ENCODE assay signal across 11 cellular contexts in genomic region chr3:129002573-129003569, GRCh38. TPM values are rescaled to one million over a fixed set of nuclear protein-coding genes. Genes with fewer than 3 reads are reported as not detected.
DNase-seq lines count a peak whose midpoint lies in the region; ATAC-seq and TF ChIP-seq lines count a peak whose summit lies in the region.
"Had no signal": no experiment of that assay in that cellular context is flagged by ENCODE, and none has a peak within 500 bp of the region (broad histone marks: within the 10 kb centered on the region; RNA-seq: fewer than 3 reads in every experiment).

No MANE protein-coding gene starts in this region.

- H3K27ac Mint-ChIP-seq in activated CD4-positive, alpha-beta T cell treated with anti-CD3 and anti-CD28 coated beads, Interleukin-2, amount 10 ng/mL, durations not matched to agents 7 days and 5 days: peak overlapping the region; percentile 57
- no peak overlapping the region for H3K27ac Mint-ChIP-seq in activated CD8-positive, alpha-beta T cell treated with anti-CD3 and anti-CD28 coated beads, Interleukin-2, amount 10 ng/mL, durations not matched to agents 7 days and 5 days

- intact Hi-C loops in left colon (cut with DNase I, micrococcal nuclease): no loop called here

- ATAC-seq in activated CD8-positive, alpha-beta T cell treated with anti-CD3 and anti-CD28 coated beads, Interleukin-2, amount 10 ng/mL, durations not matched to agents 7 days and 5 days: no peak
- ATAC-seq in left colon (peak; percentile 18), GM19324 (IDR thresholded peaks at IDR 0.05; ENCODE audit: low FRiP score, unreplicated experiment) (no peak)

- H3K27ac ChIP-seq in stomach smooth muscle (ENCODE audit: low read length) (no peak overlapping the region), brain microvascular endothelial cell (no peak overlapping the region)
- H3K27ac ChIP-seq: pancreas had no signal

- H3K36me3 ChIP-seq in stomach smooth muscle (ENCODE audit: control insufficient read depth in 2 of 2, insufficient read depth in 2 of 2, low read length in 2 of 2): no peaks in the 10 kb centered on the region
- no peaks in the 10 kb centered on the region for H3K36me3 ChIP-seq in brain microvascular endothelial cell (replicated peaks)
- H3K36me3 ChIP-seq: pancreas had no signal

- H3K9ac ChIP-seq in stomach smooth muscle (ENCODE audit: low read length in 2 of 2): peak overlapping the region in 1 of 2 donors; percentile 48

- peaks cover 56% of the 10 kb centered on the region for H3K4me1 Mint-ChIP-seq in activated CD4-positive, alpha-beta T cell treated with anti-CD3 and anti-CD28 coated beads, Interleukin-2, amount 10 ng/mL, durations not matched to agents 7 days and 5 days
- peaks cover 53% of the 10 kb centered on the region for H3K4me1 Mint-ChIP-seq in activated CD8-positive, alpha-beta T cell treated with anti-CD3 and anti-CD28 coated beads, Interleukin-2, amount 10 ng/mL, durations not matched to agents 7 days and 5 days (ENCODE audit: low read depth)

- H3K27me3 ChIP-seq in stomach smooth muscle (ENCODE audit: control insufficient read depth in 1 of 2, insufficient read depth in 2 of 2, low read length in 2 of 2) (peaks cover 23 to 43% of the 10 kb centered on the region in 2 donors), brain microvascular endothelial cell (replicated peaks) (peaks cover 63% of the 10 kb centered on the region)

- H3K27me3 Mint-ChIP-seq in activated CD4-positive, alpha-beta T cell treated with anti-CD3 and anti-CD28 coated beads, Interleukin-2, amount 10 ng/mL, durations not matched to agents 7 days and 5 days: peaks cover 50% of the 10 kb centered on the region
- peaks cover 41% of the 10 kb centered on the region for H3K27me3 Mint-ChIP-seq in activated CD8-positive, alpha-beta T cell treated with anti-CD3 and anti-CD28 coated beads, Interleukin-2, amount 10 ng/mL, durations not matched to agents 7 days and 5 days (ENCODE audit: low read depth)

- H3K9me3 ChIP-seq in stomach smooth muscle (ENCODE audit: control insufficient read depth in 2 of 2, low read length in 2 of 2): no peaks in the 10 kb centered on the region
- H3K9me3 ChIP-seq: pancreas had no signal

- no peak for DNase-seq in activated CD4-positive, alpha-beta T cell treated with anti-CD3 and anti-CD28 coated beads, Interleukin-2, amount 10 ng/mL, durations not matched to agents 7 days and 5 days
- DNase-seq in activated CD4-positive, alpha-beta T cell treated with anti-CD3 and anti-CD28 coated beads, Interleukin-2, amount 50 U/mL, for 48 hours: no peak
- DNase-seq in activated CD8-positive, alpha-beta T cell treated with anti-CD3 and anti-CD28 coated beads, Interleukin-2, amount 10 ng/mL, durations not matched to agents 7 days and 5 days: no peak
- DNase-seq in left colon (no peak), brain microvascular endothelial cell (no peak), anterior cingulate cortex (lab: John Stamatoyannopoulos, UW) (no peak)
- DNase-seq: MV-4-11 had no signal

- in situ Hi-C loops in brain microvascular endothelial cell (cut with HindIII; ENCODE audit: low pct_ligation_motif_present, low sequenced_read_pairs): no loop called here

- POLR2A ChIA-PET in activated CD4-positive, alpha-beta T cell treated with anti-CD3 and anti-CD28 coated beads, Interleukin-2, amount 10 ng/mL, durations not matched to agents 7 days and 5 days (lab: Charles Lee): interaction anchor here (0.7 kb wide), 1 partner anchor 111 kb away, joined by 3 read pairs; no protein-coding TSS in a partner anchor
- POLR2A ChIA-PET in activated CD8-positive, alpha-beta T cell treated with anti-CD3 and anti-CD28 coated beads, Interleukin-2, amount 10 ng/mL, durations not matched to agents 7 days and 5 days (lab: Charles Lee): interaction anchor here (0.7 to 5.0 kb wide), 3 partner anchors 13 to 124 kb away, joined by 4 to 44 read pairs (median 8); partner anchors contain the start of gene ACAD9

- no peaks in the 10 kb centered on the region for H3K36me3 Mint-ChIP-seq in activated CD4-positive, alpha-beta T cell treated with anti-CD3 and anti-CD28 coated beads, Interleukin-2, amount 10 ng/mL, durations not matched to agents 7 days and 5 days (ENCODE audit: low read depth)
- no peaks in the 10 kb centered on the region for H3K36me3 Mint-ChIP-seq in activated CD8-positive, alpha-beta T cell treated with anti-CD3 and anti-CD28 coated beads, Interleukin-2, amount 10 ng/mL, durations not matched to agents 7 days and 5 days (ENCODE audit: low read depth)

- TF ChIP-seq CTCF in brain microvascular endothelial cell (IDR thresholded peaks at IDR 0.05; ENCODE audit: low read depth, low read length, missing control alignments): no peak

- H3K4me3 Mint-ChIP-seq in activated CD4-positive, alpha-beta T cell treated with anti-CD3 and anti-CD28 coated beads, Interleukin-2, amount 10 ng/mL, durations not matched to agents 7 days and 5 days: peak overlapping the region; percentile 55
- peak overlapping the region; percentile 67 for H3K4me3 Mint-ChIP-seq in activated CD8-positive, alpha-beta T cell treated with anti-CD3 and anti-CD28 coated beads, Interleukin-2, amount 10 ng/mL, durations not matched to agents 7 days and 5 days

- no peaks in the 10 kb centered on the region for H3K9me3 Mint-ChIP-seq in activated CD4-positive, alpha-beta T cell treated with anti-CD3 and anti-CD28 coated beads, Interleukin-2, amount 10 ng/mL, durations not matched to agents 7 days and 5 days
- H3K9me3 Mint-ChIP-seq in activated CD8-positive, alpha-beta T cell treated with anti-CD3 and anti-CD28 coated beads, Interleukin-2, amount 10 ng/mL, durations not matched to agents 7 days and 5 days (ENCODE audit: insufficient read depth): no peaks in the 10 kb centered on the region

- H3K4me1 ChIP-seq in stomach smooth muscle (ENCODE audit: control insufficient read depth, insufficient read depth, low read length): peaks cover 50% of the 10 kb centered on the region

- CTCF ChIA-PET in activated CD4-positive, alpha-beta T cell treated with anti-CD3 and anti-CD28 coated beads, Interleukin-2, amount 10 ng/mL, durations not matched to agents 7 days and 5 days (lab: Charles Lee): interaction anchor here (0.7 to 3.9 kb wide), 10 partner anchors 8 to 87 kb away, joined by 3 to 31 read pairs (median 4); no protein-coding TSS in a partner anchor
- CTCF ChIA-PET in activated CD8-positive, alpha-beta T cell treated with anti-CD3 and anti-CD28 coated beads, Interleukin-2, amount 10 ng/mL, durations not matched to agents 7 days and 5 days (lab: Charles Lee): interaction anchor here (0.6 to 7.3 kb wide), 8 partner anchors 8 to 127 kb away, joined by 4 to 103 read pairs (median 6); partner anchors contain the start of gene CFAP92

- H3K4me3 ChIP-seq in stomach smooth muscle (ENCODE audit: low read length in 2 of 2) (peak overlapping the region; percentile 45 to 75), brain microvascular endothelial cell (ENCODE audit: low read depth, low read length) (no peak overlapping the region)

RNA-seq across cellular contexts. Expression of gene EFCC1, which starts 1.8 kb away (rescaled TPM):
- under 1 TPM in 1 of 2 experiments, not detected in 1; 0.07 TPM for total RNA-seq in activated CD4-positive, alpha-beta T cell treated with anti-CD3 and anti-CD28 coated beads, Interleukin-2, amount 10 ng/mL, durations not matched to agents 7 days and 5 days
- under 1 TPM; 0.13 to 0.21 TPM for total RNA-seq in activated CD8-positive, alpha-beta T cell treated with anti-CD3 and anti-CD28 coated beads, Interleukin-2, amount 10 ng/mL, durations not matched to agents 7 days and 5 days
- total RNA-seq in left colon: 1 to 10 TPM; 1.7 to 3.7 TPM

RNA-seq across cellular contexts. Expression of gene CFAP92, which starts 9.0 kb away (rescaled TPM):
- under 1 TPM in 1 of 2 experiments, not detected in 1; 0.10 TPM for total RNA-seq in activated CD4-positive, alpha-beta T cell treated with anti-CD3 and anti-CD28 coated beads, Interleukin-2, amount 10 ng/mL, durations not matched to agents 7 days and 5 days
- total RNA-seq in activated CD8-positive, alpha-beta T cell treated with anti-CD3 and anti-CD28 coated beads, Interleukin-2, amount 10 ng/mL, durations not matched to agents 7 days and 5 days: under 1 TPM; 0.18 to 0.26 TPM
- 1 to 10 TPM; 2.1 to 2.9 TPM for total RNA-seq in left colon

RNA-seq across cellular contexts. Expression of gene GP9, which starts 57.7 kb away (rescaled TPM):
- not detected for total RNA-seq in activated CD4-positive, alpha-beta T cell treated with anti-CD3 and anti-CD28 coated beads, Interleukin-2, amount 10 ng/mL, durations not matched to agents 7 days and 5 days
- not detected for total RNA-seq in activated CD8-positive, alpha-beta T cell treated with anti-CD3 and anti-CD28 coated beads, Interleukin-2, amount 10 ng/mL, durations not matched to agents 7 days and 5 days
- under 1 TPM; 0.39 to 0.55 TPM for total RNA-seq in left colon
- total RNA-seq: bronchial epithelial cell, pancreas had no signal
